Comparison of ENCODE assay signal across 9 cellular contexts in the genomic region with DNA sequence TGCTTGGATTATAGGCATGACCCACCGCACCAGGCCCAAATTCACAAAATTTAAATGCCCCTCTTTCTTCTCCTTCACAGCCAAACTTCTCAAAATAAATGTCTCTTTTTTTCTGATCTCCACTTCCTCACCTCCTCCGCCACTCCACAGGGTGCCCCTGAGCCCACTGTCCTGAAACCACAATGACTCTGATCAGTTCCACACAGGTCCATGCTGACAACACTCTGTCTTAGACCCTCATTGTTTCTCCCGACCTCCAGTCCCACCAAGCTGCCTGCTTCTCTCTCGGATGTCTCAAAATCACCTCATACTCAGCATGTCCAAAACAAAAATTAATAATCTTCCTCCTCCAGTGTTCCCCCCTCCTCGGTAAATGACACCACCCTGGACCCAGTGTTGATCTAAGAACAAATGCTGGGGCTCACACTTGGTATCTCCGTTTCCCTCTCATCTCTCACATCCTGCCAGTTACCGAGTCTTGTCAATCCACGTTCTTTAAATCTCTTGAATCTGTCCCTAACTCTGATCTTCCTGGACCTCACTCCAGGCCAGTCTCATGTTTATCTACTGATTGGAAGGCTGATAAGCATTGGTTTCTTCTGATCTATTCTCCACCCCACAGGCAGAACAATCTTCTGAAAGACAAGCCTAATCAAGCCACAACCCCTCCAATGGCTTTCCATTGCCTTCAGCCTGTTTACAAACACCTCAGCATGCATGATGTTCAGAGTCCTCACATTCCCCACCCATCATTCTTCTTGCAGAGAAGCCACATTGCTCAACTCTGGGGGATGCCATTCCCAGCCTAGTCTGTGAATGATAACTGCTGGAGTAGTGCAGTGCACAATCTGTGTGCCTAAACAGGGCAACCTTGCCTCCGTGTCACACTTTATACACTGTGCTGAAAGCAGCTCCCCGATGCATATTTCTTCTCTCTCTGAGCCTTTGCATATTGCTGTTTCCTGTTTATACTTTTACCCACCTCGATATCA. TPM values are rescaled to one million over a fixed set of nuclear protein-coding genes. Genes with fewer than 3 reads are reported as not detected.
DNase-seq lines count a peak whose midpoint lies in the region; ATAC-seq, FAIRE-seq and TF ChIP-seq lines count a peak whose summit lies in the region.
"Had no signal": no experiment of that assay in that cellular context is flagged by ENCODE, and none has a peak within 500 bp of the region (broad histone marks: within the 10 kb centered on the region; RNA-seq: fewer than 3 reads in every experiment).

No MANE protein-coding gene starts in this region.

- H3K27ac Mint-ChIP-seq in activated naive CD4-positive, alpha-beta T cell treated with anti-CD3 and anti-CD28 coated beads for 36 hours: peak overlapping the region; percentile 88
- H3K27ac Mint-ChIP-seq in activated naive CD4-positive, alpha-beta T cell treated with anti-CD3 and anti-CD28 coated beads, Interleukin-2, amount 50 U/mL, for 72 hours: peak overlapping the region; percentile 87 to 97

- H3K4me1 ChIP-seq in psoas muscle: no peaks in the 10 kb centered on the region

- peak; percentile 41 for DNase-seq in activated naive CD4-positive, alpha-beta T cell treated with anti-CD3 and anti-CD28 coated beads for 36 hours
- DNase-seq in activated naive CD4-positive, alpha-beta T cell treated with anti-CD3 and anti-CD28 coated beads, Interleukin-2, amount 50 U/mL, for 16 hours: no peak
- no peak for DNase-seq in activated naive CD4-positive, alpha-beta T cell treated with anti-CD3 and anti-CD28 coated beads, Interleukin-2, amount 50 U/mL, for 72 hours (ENCODE audit: low spot score in 2 of 2)
- DNase-seq in psoas muscle (no peak), NCI-H226 (no peak), frontal cortex (ENCODE audit: low spot score in 2 of 2) (no peak), DMS153 treated with DMSO at 0.1 percent for 48 hours (lab: John Stamatoyannopoulos, UW; ENCODE audit: unreplicated experiment) (no peak)
- DNase-seq: OCI-M1 had no signal

- no peak overlapping the region for H3K27ac ChIP-seq in psoas muscle

- H3K4me3 Mint-ChIP-seq in activated naive CD4-positive, alpha-beta T cell treated with anti-CD3 and anti-CD28 coated beads for 36 hours: peak overlapping the region; percentile 62

- FAIRE-seq in frontal cortex (lab: Jason Lieb, UNC): no peak

- no peaks in the 10 kb centered on the region for H3K36me3 ChIP-seq in psoas muscle (ENCODE audit: insufficient read depth in 1 of 2, low read depth in 1 of 2)

- CTCF ChIA-PET in activated naive CD4-positive, alpha-beta T cell treated with anti-CD3 and anti-CD28 coated beads for 36 hours (lab: Charles Lee): interaction anchor here (0.7 to 1.4 kb wide), 4 partner anchors 10 to 210 kb away, joined by 3 to 5 read pairs (median 3); no protein-coding TSS in a partner anchor

- no peaks in the 10 kb centered on the region for H3K36me3 Mint-ChIP-seq in activated naive CD4-positive, alpha-beta T cell treated with anti-CD3 and anti-CD28 coated beads for 36 hours (ENCODE audit: low read depth)
- peaks cover 4 to 8% of the 10 kb centered on the region in 2 donors for H3K36me3 Mint-ChIP-seq in activated naive CD4-positive, alpha-beta T cell treated with anti-CD3 and anti-CD28 coated beads, Interleukin-2, amount 50 U/mL, for 72 hours

- TF ChIP-seq CTCF in psoas muscle (IDR thresholded peaks at IDR 0.05): no peak

- ATAC-seq in HG03108 (IDR thresholded peaks at IDR 0.05; ENCODE audit: unreplicated experiment) (peak; percentile 51), psoas muscle (no peak)
- peak; percentile 52 to 72 for ATAC-seq in activated naive CD4-positive, alpha-beta T cell treated with anti-CD3 and anti-CD28 coated beads, Interleukin-2, amount 50 U/mL, for 72 hours

- no peak overlapping the region for H3K4me3 ChIP-seq in psoas muscle

- no peaks in the 10 kb centered on the region for H3K27me3 Mint-ChIP-seq in activated naive CD4-positive, alpha-beta T cell treated with anti-CD3 and anti-CD28 coated beads for 36 hours (ENCODE audit: low read depth)

- intact Hi-C loops in activated naive CD4-positive, alpha-beta T cell treated with anti-CD3 and anti-CD28 coated beads for 36 hours (cut with micrococcal nuclease): loop anchor here (5.0 kb wide), 1 partner anchor 686 kb away; the partner anchor contains the start of gene CCDC150
- intact Hi-C loops in psoas muscle (cut with DNase I): no loop called here

- H3K9me3 Mint-ChIP-seq in activated naive CD4-positive, alpha-beta T cell treated with anti-CD3 and anti-CD28 coated beads for 36 hours: no peaks in the 10 kb centered on the region
- H3K9me3 Mint-ChIP-seq in activated naive CD4-positive, alpha-beta T cell treated with anti-CD3 and anti-CD28 coated beads, Interleukin-2, amount 50 U/mL, for 72 hours: no peaks in the 10 kb centered on the region

- no peaks in the 10 kb centered on the region for H3K27me3 ChIP-seq in psoas muscle (ENCODE audit: insufficient read depth in 3 of 3, low read length in 2 of 3)

- 77 to 81% (median 81%) methylated on average over 11 of the region's 11 CpGs for WGBS in psoas muscle, 3 donors

- no peaks in the 10 kb centered on the region for H3K9me3 ChIP-seq in psoas muscle

- H3K4me1 Mint-ChIP-seq in activated naive CD4-positive, alpha-beta T cell treated with anti-CD3 and anti-CD28 coated beads for 36 hours (ENCODE audit: low read depth): peaks cover 73% of the 10 kb centered on the region

RNA-seq across cellular contexts. Expression of gene ANKRD44, which starts 12.4 kb away (rescaled TPM):
- 100 to 1,000 TPM in 1 of 2 experiments, 10 to 100 TPM in 1; 87.8 to 101 TPM for total RNA-seq in activated naive CD4-positive, alpha-beta T cell treated with anti-CD3 and anti-CD28 coated beads for 36 hours
- total RNA-seq in activated naive CD4-positive, alpha-beta T cell treated with anti-CD3 and anti-CD28 coated beads, Interleukin-2, amount 50 U/mL, for 72 hours: 100 to 1,000 TPM; 103 to 130 TPM
- total RNA-seq in psoas muscle: 1 to 10 TPM; 1.7 to 9.3 (median 8.5) TPM
- under 1 TPM; 0.35 to 0.93 (median 0.40) TPM for polyA plus RNA-seq in psoas muscle
- total RNA-seq in frontal cortex: 101 TPM

Comparison
In these comparisons a context has a peak if more than half of its experiments do, and no peak if none do; other contexts are left out.
1. ATAC-seq: peak in HG03108 (single experiment) and activated naive CD4-positive, alpha-beta T cell treated with anti-CD3 and anti-CD28 coated beads, Interleukin-2, amount 50 U/mL, for 72 hours (2 of 2); none in psoas muscle (0 of 4).